8 cellular contexts compared by ENCODE assay signal in genomic region chr2:219459460-219460311, GRCh38. TPM values are rescaled to one million over a fixed set of nuclear protein-coding genes. Genes with fewer than 3 reads are reported as not detected.
DNase-seq lines count a peak whose midpoint lies in the region; ATAC-seq and TF ChIP-seq lines count a peak whose summit lies in the region.

No MANE protein-coding gene starts in this region.

- ATAC-seq in HG02973 (IDR thresholded peaks at IDR 0.05; ENCODE audit: unreplicated experiment) (peak; percentile 69), left ventricle myocardium superior (peak; percentile 64), sciatic nerve (peak; percentile 75), HG03095 (IDR thresholded peaks at IDR 0.05; ENCODE audit: unreplicated experiment) (no peak)

- CTCF ChIA-PET in PC-9 (lab: Charles Lee) = interaction anchor here (1.2 kb wide), 1 partner anchor 70 kb away, joined by 13 read pairs; no protein-coding TSS in a partner anchor

- H3K27me3 ChIP-seq in PC-9 (ENCODE audit: insufficient read depth, low read depth) = no peaks in the 10 kb centered on the region
- no peaks in the 10 kb centered on the region for H3K27me3 ChIP-seq in adipocyte (replicated peaks; ENCODE audit: control insufficient read depth, insufficient read depth, low read length)

- H3K4me1 ChIP-seq in PC-9 (replicated peaks; ENCODE audit: insufficient read depth) = peaks cover 27% of the 10 kb centered on the region
- peaks cover 20% of the 10 kb centered on the region for H3K4me1 ChIP-seq in adipocyte (ENCODE audit: control insufficient read depth, insufficient read depth, low read length)

- no peak overlapping the region for H3K27ac ChIP-seq in 22Rv1
- no peak overlapping the region for H3K27ac ChIP-seq in PC-9

- peaks cover 22% of the 10 kb centered on the region for H3F3A ChIP-seq in PC-9 (ENCODE audit: insufficient read depth, low read depth)

- POLR2A ChIA-PET in PC-9 (lab: Charles Lee; ENCODE audit: unreplicated experiment) = no interaction called here

- H3K9me3 ChIP-seq in PC-9 (ENCODE audit: insufficient read depth, low read depth) (no peaks in the 10 kb centered on the region), adipocyte (ENCODE audit: control insufficient read depth, low read length) (no peaks in the 10 kb centered on the region)

- peak overlapping the region; percentile 62 for H3K9ac ChIP-seq in adipocyte (ENCODE audit: low read length)

- no peaks in the 10 kb centered on the region for H4K20me1 ChIP-seq in PC-9 (ENCODE audit: insufficient read depth)

- no peak overlapping the region for H2AFZ ChIP-seq in PC-9

- no peak overlapping the region for H3K4me2 ChIP-seq in PC-9

- no peaks in the 10 kb centered on the region for H3K79me2 ChIP-seq in PC-9 (ENCODE audit: low read depth)

- no peaks in the 10 kb centered on the region for H3K36me3 ChIP-seq in PC-9 (ENCODE audit: low read depth)
- peaks cover 7% of the 10 kb centered on the region for H3K36me3 ChIP-seq in adipocyte (ENCODE audit: control insufficient read depth, insufficient read depth, low read length, severe bottlenecking)

- H3K9me2 ChIP-seq in PC-9 (ENCODE audit: insufficient read depth) = no peaks in the 10 kb centered on the region

- TF ChIP-seq CTCF in 22Rv1 (IDR thresholded peaks at IDR 0.05) (peak; percentile 87), GM12874 (IDR thresholded peaks at IDR 0.05; ENCODE audit: insufficient read depth, low read depth, low read length) (peak; percentile 96), PC-9 (conservative IDR thresholded peaks at IDR 0.05) (peak; percentile 91)

- intact Hi-C loops in PC-9 (cut with micrococcal nuclease; ENCODE audit: unreplicated experiment) = loop anchor here (5.0 kb wide), 3 partner anchors 38 to 63 kb away; partner anchors contain the start of gene GMPPA
- intact Hi-C loops in left ventricle myocardium superior (cut with micrococcal nuclease) = loop anchor here (10.0 kb wide), 1 partner anchor 75 kb away; no protein-coding TSS in a partner anchor
- intact Hi-C loops in sciatic nerve (cut with DNase I) = no loop called here

- BruUV-seq in PC-9 (replicated peaks; lab: Mats Ljungman, UMichigan) = no TSS peak

- H3K4me3 ChIP-seq in PC-9 (no peak overlapping the region), adipocyte (ENCODE audit: low read length) (no peak overlapping the region)

- peak in 1 of 2 experiments; percentile 50 for DNase-seq in PC-9
- peak; percentile 81 for DNase-seq in adipocyte (ENCODE audit: low read depth)
- DNase-seq in left ventricle myocardium superior = peak; percentile 74
- no peak for DNase-seq in sciatic nerve (ENCODE audit: low spot score)

RNA-seq across cellular contexts. Expression of gene SPEG, which starts 25.0 kb away (rescaled TPM):
- total RNA-seq in PC-9 (2021) (46.8 and 55.8 TPM in 2 replicates), left ventricle myocardium superior (111 TPM), sciatic nerve (7.2 TPM)

RNA-seq across cellular contexts. Expression of gene GMPPA, which starts 39.0 kb away (rescaled TPM):
- total RNA-seq in PC-9 (2021) (44.7 and 57.2 TPM in 2 replicates), left ventricle myocardium superior (21.6 TPM), sciatic nerve (25.9 TPM)

RNA-seq across cellular contexts. Expression of gene DES, which starts 41.5 kb away (rescaled TPM):
- 0.60 TPM in 1 of 2 replicates, not detected in the other for total RNA-seq in PC-9 (2021)
- 14,457 TPM for total RNA-seq in left ventricle myocardium superior
- total RNA-seq in sciatic nerve = 1.4 TPM

RNA-seq across cellular contexts. Expression of gene ASIC4, which starts 54.6 kb away (rescaled TPM):
- total RNA-seq in PC-9 (2021) (0.22 and 0.30 TPM in 2 replicates), left ventricle myocardium superior (not detected), sciatic nerve (0.31 TPM)

Comparison
In these comparisons a context has a peak if more than half of its experiments do, and no peak if none do; other contexts are left out.
1. RNA of gene DES, which starts 41.5 kb away (total RNA-seq): 14,457 TPM in left ventricle myocardium superior (single experiment); 1.4 TPM in sciatic nerve (single experiment) and 0.60 TPM in PC-9; every median in the first group is over 1,000 times any median in the second.
2. Peak in every context shown above with its lines, with median percentiles within 50 percentile points of each other: CTCF ChIP-seq.